In the genomic region with DNA sequence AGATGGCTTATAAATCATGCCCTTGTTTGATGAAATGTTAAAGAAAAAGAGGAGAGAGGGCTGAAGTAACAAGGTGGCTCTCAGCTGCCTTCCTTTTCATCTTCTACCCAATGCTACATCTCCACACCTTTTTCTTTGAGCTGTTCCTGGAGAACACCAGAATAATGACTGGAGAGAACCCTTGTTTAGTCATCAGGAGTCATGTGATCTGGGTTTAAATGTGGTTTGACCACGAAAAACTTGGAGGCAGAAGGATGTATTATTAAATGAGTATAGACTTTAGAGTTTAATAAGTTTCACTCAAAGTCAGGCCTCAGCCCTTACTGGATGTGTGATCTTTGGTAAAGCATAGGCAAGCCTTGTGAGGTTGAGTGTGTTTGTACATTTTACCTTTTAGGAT, we compare ENCODE assay signal across 7 cellular contexts.
DNase-seq lines count a peak whose midpoint lies in the region; ATAC-seq and TF ChIP-seq lines count a peak whose summit lies in the region.

No MANE protein-coding gene starts in this region.

- H3K27ac ChIP-seq in neuronal stem cell (replicated peaks; ENCODE audit: low read length), result no peak overlapping the region

- peak overlapping the region; percentile 76 for H3K27ac Mint-ChIP-seq in activated B cell treated with CpG ODN at 0.5 μM for 24 hours

- no peak overlapping the region for H3K14ac ChIP-seq in neuronal stem cell (ENCODE audit: low read length)

- H2BK120ac ChIP-seq in neuronal stem cell (ENCODE audit: low read depth, low read length), result no peak overlapping the region

- peak overlapping the region; percentile 8 for H3K4me3 Mint-ChIP-seq in activated B cell treated with CpG ODN at 0.5 μM for 24 hours

- no peak overlapping the region for H3K4me2 ChIP-seq in neuronal stem cell (ENCODE audit: insufficient read depth, low read length, poor library complexity, severe bottlenecking)

- H2BK5ac ChIP-seq in neuronal stem cell (ENCODE audit: low read length), result no peak overlapping the region

- no peak overlapping the region for H2AK5ac ChIP-seq in neuronal stem cell (ENCODE audit: low read depth, low read length)

- no peak for DNase-seq in activated B cell treated with CpG ODN at 0.5 μM for 24 hours
- no peak for DNase-seq in neuronal stem cell (ENCODE audit: low spot score)
- DNase-seq in GM13976 (ENCODE audit: low spot score), result no peak
- no peak for DNase-seq in C1 segment of cervical spinal cord (lab: John Stamatoyannopoulos, UW)

- no peak overlapping the region for H2BK12ac ChIP-seq in neuronal stem cell (ENCODE audit: low read length)

- H3K4me1 ChIP-seq in neuronal stem cell (ENCODE audit: control insufficient read depth in 2 of 2, insufficient read depth in 1 of 2, low read depth in 1 of 2, low read length in 2 of 2), result peaks cover 18 to 19% of the 10 kb centered on the region in 2 donors

- no peak overlapping the region for H3K4me3 ChIP-seq in neuronal stem cell (ENCODE audit: low read length in 2 of 2)

- H3K36me3 Mint-ChIP-seq in activated B cell treated with CpG ODN at 0.5 μM for 24 hours (ENCODE audit: low read depth), result no peaks in the 10 kb centered on the region

- H3K27me3 Mint-ChIP-seq in activated B cell treated with CpG ODN at 0.5 μM for 24 hours, result no peaks in the 10 kb centered on the region

- H3K9ac ChIP-seq in neuronal stem cell (ENCODE audit: low read depth, low read length, poor library complexity), result no peak overlapping the region

- H3K79me1 ChIP-seq in neuronal stem cell (ENCODE audit: low read depth, low read length), result no peaks in the 10 kb centered on the region

- POLR2A ChIA-PET in activated B cell treated with CpG ODN at 0.5 μM for 24 hours (lab: Charles Lee), result interaction anchor here (0.5 to 1.0 kb wide), 2 partner anchors 54 to 227 kb away, joined by 3 to 7 read pairs; no protein-coding TSS in a partner anchor

- no peak overlapping the region for H4K8ac ChIP-seq in neuronal stem cell (ENCODE audit: low read depth, low read length)

- H3K36me3 ChIP-seq in neuronal stem cell (replicated peaks in 1 of 2; ENCODE audit: control insufficient read depth in 2 of 2, insufficient read depth in 2 of 2, low read length in 2 of 2), result no peaks in the 10 kb centered on the region

- no peaks in the 10 kb centered on the region for H3K9me3 ChIP-seq in neuronal stem cell (replicated peaks in 1 of 2; ENCODE audit: control insufficient read depth in 2 of 2, insufficient read depth in 1 of 2, low read depth in 1 of 2, low read length in 2 of 2)

- H2BK15ac ChIP-seq in neuronal stem cell (ENCODE audit: low read length), result no peak overlapping the region

- no CpG with 5 or more reads among the region's 1 CpG for WGBS in neuronal stem cell (ENCODE audit: extremely low coverage in 2 of 2, insufficient read length in 2 of 2, insufficient replicate concordance in 1 of 2), 2 donors

- no peak overlapping the region for H3K18ac ChIP-seq in neuronal stem cell (ENCODE audit: low read length)

- CTCF ChIA-PET in activated B cell treated with CpG ODN at 0.5 μM for 24 hours (lab: Charles Lee), result no interaction called here

- H3K23ac ChIP-seq in neuronal stem cell (ENCODE audit: low read depth, low read length, poor library complexity), result no peak overlapping the region

- no peaks in the 10 kb centered on the region for H3K9me3 Mint-ChIP-seq in activated B cell treated with CpG ODN at 0.5 μM for 24 hours

- in situ Hi-C loops in GM13976 (cut with MboI; ENCODE audit: low sequenced_read_pairs, unreplicated experiment), result no loop called here

- H2AFZ ChIP-seq in neuronal stem cell (ENCODE audit: low read length), result peak overlapping the region; percentile 6

- peaks cover 16% of the 10 kb centered on the region for H3K4me1 Mint-ChIP-seq in activated B cell treated with CpG ODN at 0.5 μM for 24 hours

- TF ChIP-seq CTCF in activated B cell treated with CpG ODN at 0.5 μM for 24 hours (IDR thresholded peaks at IDR 0.05), result no peak
- TF ChIP-seq CTCF in GM13976 (IDR thresholded peaks at IDR 0.05; ENCODE audit: borderline replicate concordance, control extremely low read depth, extremely low read depth, insufficient read depth, missing control alignments), result no peak

- no peaks in the 10 kb centered on the region for H3K27me3 ChIP-seq in neuronal stem cell (ENCODE audit: control insufficient read depth in 3 of 3, insufficient read depth in 3 of 3, low read depth in 1 of 3, low read length in 3 of 3)

- ATAC-seq in GM19043 (IDR thresholded peaks at IDR 0.05; ENCODE audit: low read depth, unreplicated experiment) (peak; percentile 3), HG03045 (IDR thresholded peaks at IDR 0.05; ENCODE audit: unreplicated experiment) (peak; percentile 9), activated B cell treated with CpG ODN at 0.5 μM for 24 hours (ENCODE audit: low read depth) (no peak), GM18868 (IDR thresholded peaks at IDR 0.05; ENCODE audit: unreplicated experiment) (no peak)

- H4K91ac ChIP-seq in neuronal stem cell (ENCODE audit: low read depth, low read length, poor library complexity), result no peak overlapping the region

- intact Hi-C loops in activated B cell treated with CpG ODN at 0.5 μM for 24 hours (cut with micrococcal nuclease), result loop anchor here (1.0 kb wide), 1 partner anchor 67 kb away; no protein-coding TSS in a partner anchor

- H3K4ac ChIP-seq in neuronal stem cell (ENCODE audit: low read length), result no peak overlapping the region

Comparison
In these comparisons a context has a peak if more than half of its experiments do, and no peak if none do; other contexts are left out.
1. ATAC-seq: peak in GM19043 (single experiment) and HG03045 (single experiment); none in activated B cell treated with CpG ODN at 0.5 μM for 24 hours (single experiment) and GM18868 (single experiment).